37 cellular contexts compared by ENCODE assay signal in genomic region chr20:32687180-32687532, GRCh38. TPM values are rescaled to one million over a fixed set of nuclear protein-coding genes. Genes with fewer than 3 reads are reported as not detected.
"Had no signal": no experiment of that assay in that cellular context is flagged by ENCODE, and none has a peak within 500 bp of the region (broad histone marks: within the 10 kb centered on the region; RNA-seq: fewer than 3 reads in every experiment).

No MANE protein-coding gene starts in this region.

- H3K27ac Mint-ChIP-seq: activated B cell treated with CpG ODN at 0.5 μM for 24 hours; activated CD4-positive, alpha-beta memory T cell treated with anti-CD3 and anti-CD28 coated beads for 36 hours; activated CD4-positive, alpha-beta T cell treated with anti-CD3 and anti-CD28 coated beads, Interleukin-2, amount 10 ng/mL, durations not matched to agents 24 days and 14 days; activated CD8-positive, alpha-beta T cell treated with anti-CD3 and anti-CD28 coated beads for 36 hours; activated naive CD4-positive, alpha-beta T cell treated with anti-CD3 and anti-CD28 coated beads for 36 hours; activated naive CD4-positive, alpha-beta T cell treated with anti-CD3 and anti-CD28 coated beads, Interleukin-2, amount 50 U/mL, for 72 hours; activated naive CD8-positive, alpha-beta T cell treated with anti-CD3 and anti-CD28 coated beads for 36 hours; activated T-cell treated with anti-CD3 and anti-CD28 coated beads, Interleukin-2, amount 50 U/mL, for 72 hours; activated T-helper 1 cell treated with anti-CD3 and anti-CD28 coated beads, Interleukin-12 subunit alpha, Interleukin-12 subunit beta, Interleukin-2, Interleukin-4 antibody, amounts not matched to agents 30 ng/mL and 10 ng/mL and 1 ng/mL, durations not matched to agents 14 hours and 24 hours and 36 hours; activated T-helper 17 cell treated with anti-CD3 and anti-CD28 coated beads, Interleukin-2, amount 50 U/mL, for 72 hours; T-helper 17 cell had no signal

- H3K36me3 Mint-ChIP-seq: activated CD4-positive, alpha-beta memory T cell treated with anti-CD3 and anti-CD28 coated beads for 36 hours; activated naive CD4-positive, alpha-beta T cell treated with anti-CD3 and anti-CD28 coated beads, Interleukin-2, amount 50 U/mL, for 72 hours; activated naive CD8-positive, alpha-beta T cell treated with anti-CD3 and anti-CD28 coated beads for 36 hours had no signal

- H3K4me3 Mint-ChIP-seq: activated B cell treated with CpG ODN at 0.5 μM for 24 hours; activated CD4-positive, alpha-beta memory T cell treated with anti-CD3 and anti-CD28 coated beads for 36 hours; activated CD4-positive, alpha-beta T cell treated with anti-CD3 and anti-CD28 coated beads, Interleukin-2, amount 10 ng/mL, durations not matched to agents 24 days and 14 days; activated CD8-positive, alpha-beta T cell treated with anti-CD3 and anti-CD28 coated beads for 36 hours; activated naive CD4-positive, alpha-beta T cell treated with anti-CD3 and anti-CD28 coated beads for 36 hours; activated naive CD8-positive, alpha-beta T cell treated with anti-CD3 and anti-CD28 coated beads for 36 hours; activated T-cell treated with anti-CD3 and anti-CD28 coated beads, Interleukin-2, amount 50 U/mL, for 4 hours; activated T-cell treated with anti-CD3 and anti-CD28 coated beads, Interleukin-2, amount 50 U/mL, for 72 hours; activated T-helper 1 cell treated with anti-CD3 and anti-CD28 coated beads, Interleukin-12 subunit alpha, Interleukin-12 subunit beta, Interleukin-2, Interleukin-4 antibody, amounts not matched to agents 30 ng/mL and 10 ng/mL and 1 ng/mL, durations not matched to agents 14 hours and 24 hours and 36 hours; activated T-helper 17 cell treated with anti-CD3 and anti-CD28 coated beads, Interleukin-2, amount 50 U/mL, for 72 hours; T-helper 17 cell had no signal

- FAIRE-seq: astrocyte, TTC549 had no signal

- H3K27me3 ChIP-seq: adrenal gland, body of pancreas, brain microvascular endothelial cell, breast epithelium had no signal

- H3K4me1 ChIP-seq: adrenal gland, body of pancreas, breast epithelium had no signal

- H3K36me3 ChIP-seq: adrenal gland, brain microvascular endothelial cell, breast epithelium had no signal

- H3K4me1 Mint-ChIP-seq: activated B cell treated with CpG ODN at 0.5 μM for 24 hours; activated naive CD8-positive, alpha-beta T cell treated with anti-CD3 and anti-CD28 coated beads for 36 hours; activated T-helper 17 cell treated with anti-CD3 and anti-CD28 coated beads, Interleukin-2, amount 50 U/mL, for 72 hours had no signal

- H3K27me3 Mint-ChIP-seq: activated B cell treated with CpG ODN at 0.5 μM for 24 hours; activated CD4-positive, alpha-beta memory T cell treated with anti-CD3 and anti-CD28 coated beads for 36 hours; activated CD4-positive, alpha-beta T cell treated with anti-CD3 and anti-CD28 coated beads, Interleukin-2, amount 10 ng/mL, durations not matched to agents 24 days and 14 days; activated CD8-positive, alpha-beta T cell treated with anti-CD3 and anti-CD28 coated beads for 36 hours; activated naive CD8-positive, alpha-beta T cell treated with anti-CD3 and anti-CD28 coated beads for 36 hours; activated T-helper 17 cell treated with anti-CD3 and anti-CD28 coated beads, Interleukin-2, amount 50 U/mL, for 72 hours; T-helper 17 cell had no signal

- ATAC-seq: activated CD8-positive, alpha-beta T cell treated with anti-CD3 and anti-CD28 coated beads for 36 hours; activated naive CD4-positive, alpha-beta T cell treated with anti-CD3 and anti-CD28 coated beads, Interleukin-2, amount 50 U/mL, for 72 hours; activated T-cell treated with anti-CD3 and anti-CD28 coated beads, Interleukin-2, amount 50 U/mL, for 4 hours; activated T-cell treated with anti-CD3 and anti-CD28 coated beads, Interleukin-2, amount 50 U/mL, for 72 hours; activated T-helper 17 cell treated with anti-CD3 and anti-CD28 coated beads, Interleukin-2, amount 50 U/mL, for 72 hours; body of pancreas; T-helper 17 cell had no signal

- H3K4me3 ChIP-seq: adrenal gland, body of pancreas, breast epithelium had no signal

- H3K9me3 ChIP-seq: adrenal gland, body of pancreas, breast epithelium had no signal

- H3K9me3 Mint-ChIP-seq: activated B cell treated with CpG ODN at 0.5 μM for 24 hours; activated CD4-positive, alpha-beta memory T cell treated with anti-CD3 and anti-CD28 coated beads for 36 hours; activated CD4-positive, alpha-beta T cell treated with anti-CD3 and anti-CD28 coated beads, Interleukin-2, amount 10 ng/mL, durations not matched to agents 24 days and 14 days; activated CD8-positive, alpha-beta T cell treated with anti-CD3 and anti-CD28 coated beads for 36 hours; activated naive CD4-positive, alpha-beta T cell treated with anti-CD3 and anti-CD28 coated beads for 36 hours; activated naive CD4-positive, alpha-beta T cell treated with anti-CD3 and anti-CD28 coated beads, Interleukin-2, amount 50 U/mL, for 72 hours; activated naive CD8-positive, alpha-beta T cell treated with anti-CD3 and anti-CD28 coated beads for 36 hours; activated T-cell treated with anti-CD3 and anti-CD28 coated beads, Interleukin-2, amount 50 U/mL, for 4 hours; activated T-cell treated with anti-CD3 and anti-CD28 coated beads, Interleukin-2, amount 50 U/mL, for 72 hours; activated T-helper 1 cell treated with anti-CD3 and anti-CD28 coated beads, Interleukin-12 subunit alpha, Interleukin-12 subunit beta, Interleukin-2, Interleukin-4 antibody, amounts not matched to agents 30 ng/mL and 10 ng/mL and 1 ng/mL, durations not matched to agents 14 hours and 24 hours and 36 hours; activated T-helper 17 cell treated with anti-CD3 and anti-CD28 coated beads, Interleukin-2, amount 50 U/mL, for 72 hours had no signal

- H3K27ac ChIP-seq: adrenal gland, body of pancreas, brain microvascular endothelial cell, breast epithelium, VCaP had no signal

- DNase-seq: activated B cell treated with CpG ODN at 0.5 μM for 24 hours; activated CD4-positive, alpha-beta memory T cell treated with anti-CD3 and anti-CD28 coated beads for 36 hours; activated CD4-positive, alpha-beta T cell treated with anti-CD3 and anti-CD28 coated beads for 4 hours; activated CD4-positive, alpha-beta T cell treated with anti-CD3 and anti-CD28 coated beads, Interleukin-2, amount 10 ng/mL, durations not matched to agents 24 days and 14 days; activated CD4-positive, alpha-beta T cell treated with anti-CD3 and anti-CD28 coated beads, Interleukin-2, amount 50 U/mL, for 1 hour; activated CD4-positive, alpha-beta T cell treated with anti-CD3 and anti-CD28 coated beads, Interleukin-2, amount 50 U/mL, for 4 hours; activated CD4-positive, CD25-positive, alpha-beta regulatory T cell treated with anti-CD3 and anti-CD28 coated beads, Interleukin-2, amount 50 U/mL, for 72 hours; activated CD8-positive, alpha-beta memory T cell treated with anti-CD3 and anti-CD28 coated beads, Interleukin-2, amount 50 U/mL, for 4 hours; activated CD8-positive, alpha-beta T cell treated with anti-CD3 and anti-CD28 coated beads for 36 hours; activated effector memory CD4-positive, alpha-beta T cell treated with anti-CD3 and anti-CD28 coated beads, Interleukin-2, amount 50 U/mL, for 16 hours; activated gamma-delta T cell treated with Interleukin-2 at 50 U/mL for 16 hours; activated naive CD4-positive, alpha-beta T cell; activated naive CD4-positive, alpha-beta T cell treated with anti-CD3 and anti-CD28 coated beads for 36 hours; activated naive CD4-positive, alpha-beta T cell treated with anti-CD3 and anti-CD28 coated beads, Interleukin-2, amount 50 U/mL, for 16 hours; activated naive CD8-positive, alpha-beta T cell treated with anti-CD3 and anti-CD28 coated beads for 36 hours; activated T-cell treated with anti-CD3 and anti-CD28 coated beads for 4 hours; activated T-cell treated with anti-CD3 and anti-CD28 coated beads, Interleukin-2, amount 50 U/mL, for 1 hour; activated T-cell treated with anti-CD3 and anti-CD28 coated beads, Interleukin-2, amount 50 U/mL, for 4 hours; activated T-cell treated with anti-CD3 and anti-CD28 coated beads, Interleukin-2, amount 50 U/mL, for 72 hours; adrenal gland; amniotic stem cell; aorta; body of pancreas; brain microvascular endothelial cell; central memory CD4-positive, alpha-beta T cell; T-helper 17 cell; T-helper 9 cell had no signal

RNA-seq across cellular contexts. Expression of gene C20orf203, which starts 13.4 kb away (rescaled TPM):
- total RNA-seq: activated B cell treated with CpG ODN at 0.5 μM for 24 hours; activated CD8-positive, alpha-beta memory T cell treated with anti-CD3 and anti-CD28 coated beads for 36 hours; activated T-cell treated with anti-CD3 and anti-CD28 coated beads, Interleukin-2, amount 50 U/mL, for 4 hours; activated T-helper 1 cell treated with anti-CD3 and anti-CD28 coated beads, Interleukin-12 subunit alpha, Interleukin-12 subunit beta, Interleukin-2, Interleukin-4 antibody, amounts not matched to agents 30 ng/mL and 10 ng/mL and 1 ng/mL, durations not matched to agents 14 hours and 24 hours and 36 hours; astrocyte; cardiac septum; T-helper 1 cell treated with Interleukin-12 subunit alpha and Interleukin-12 subunit beta and Interleukin-4 antibody, amounts not matched to agents 30 ng/mL and 1 ng/mL, for 36 hours had no signal
